In the genomic region with DNA sequence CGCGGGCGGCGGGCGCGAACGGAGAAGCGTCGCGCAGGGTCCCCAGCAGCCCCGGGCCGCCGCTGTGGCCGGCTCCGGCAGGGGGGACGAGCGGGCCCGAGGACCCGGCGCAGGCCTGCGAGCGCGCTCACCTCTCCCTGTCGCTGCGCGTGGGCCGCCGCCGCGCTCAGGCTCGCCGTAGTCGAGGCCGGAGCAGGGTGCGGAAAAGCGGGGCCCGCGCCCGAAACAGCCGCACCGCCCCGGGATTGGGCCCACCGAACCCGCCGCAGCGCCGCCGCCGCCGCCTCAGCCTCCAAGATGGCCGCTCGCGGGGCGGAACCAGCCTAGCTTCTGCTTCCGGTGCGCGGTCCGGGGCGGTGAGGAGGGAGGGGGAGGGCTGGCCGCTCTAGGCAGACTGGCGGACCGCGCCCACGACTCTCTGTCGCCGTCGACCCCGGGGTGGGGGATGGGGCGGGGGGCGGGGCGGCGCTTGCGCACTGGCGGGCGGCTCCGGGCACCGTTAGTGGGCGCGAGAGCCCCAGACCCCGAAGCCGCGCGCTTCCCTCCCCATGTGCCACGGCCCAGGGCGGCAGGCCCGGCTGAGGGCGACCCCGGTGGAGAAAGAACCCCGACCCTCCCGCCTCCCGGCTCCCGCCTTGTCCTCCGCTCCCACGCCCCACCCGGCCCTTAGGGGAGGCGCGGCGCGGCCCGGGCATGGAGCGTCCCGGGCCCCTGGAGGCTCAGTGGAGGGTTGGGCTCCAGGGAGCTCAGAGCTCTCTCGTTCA, we compare ENCODE assay signal across 8 cellular contexts. TPM values are rescaled to one million over a fixed set of nuclear protein-coding genes. Genes with fewer than 3 reads are reported as not detected.
DNase-seq lines count a peak whose midpoint lies in the region; ATAC-seq and TF ChIP-seq lines count a peak whose summit lies in the region.

A gene (minus strand): TSS at position 320 of the 764 bp plus-strand sequence. CDS start 5,862 bp downstream, outside the sequence.

- ATAC-seq in GM19328 (IDR thresholded peaks at IDR 0.05; ENCODE audit: unreplicated experiment): peak; percentile 72
- peak; percentile 98 for ATAC-seq in memory B cell (ENCODE audit: low read depth)

- H3K4me3 Mint-ChIP-seq in memory B cell: peak within 1 kb of the TSS; percentile 84

- H3K4me3 ChIP-seq in BJ (ENCODE audit: low read depth, low read length): peak within 1 kb of the TSS; percentile 61
- peak within 1 kb of the TSS; percentile 72 for H3K4me3 ChIP-seq in effector memory CD4-positive, alpha-beta T cell (ENCODE audit: insufficient read depth, low read depth, low read length, poor library complexity, severe bottlenecking)

- H3K4me1 Mint-ChIP-seq in memory B cell: peaks cover 25% of the 10 kb centered on the region

- no peaks in the 10 kb centered on the region for H3K9me3 Mint-ChIP-seq in memory B cell

- peak within 1 kb of the TSS; percentile 72 for H3K27ac ChIP-seq in effector memory CD4-positive, alpha-beta T cell (ENCODE audit: insufficient read depth, low read length, poor library complexity, severe bottlenecking)

- H3K27me3 ChIP-seq in BJ (ENCODE audit: control insufficient read depth, insufficient read depth, low read length): no peaks in the 10 kb centered on the region
- no peaks in the 10 kb centered on the region for H3K27me3 ChIP-seq in effector memory CD4-positive, alpha-beta T cell (replicated peaks; ENCODE audit: control insufficient read depth, insufficient read depth, low read length, poor library complexity, severe bottlenecking)

- H3K27me3 Mint-ChIP-seq in memory B cell: no peaks in the 10 kb centered on the region

- DNase-seq in BJ (ENCODE audit: low read depth) (no peak), HK-2 (ENCODE audit: unreplicated experiment) (peak; percentile 94), NOMO-1 (lab: John Stamatoyannopoulos, UW; ENCODE audit: unreplicated experiment in 2 of 2) (peak; percentile 82 to 83), memory B cell (ENCODE audit: low spot score in 2 of 2) (peak; percentile 81 to 85)
- DNase-seq in effector memory CD4-positive, alpha-beta T cell: peak; percentile 84 to 91 (median 89)
- DNase-seq in stimulated activated CD8-positive, alpha-beta memory T cell treated with anti-CD3 and anti-CD28 coated beads, Interleukin-12 subunit alpha, Interleukin-12 subunit beta, amount 100 ng/mL, for 1 hour (ENCODE audit: low read depth): peak; percentile 89

- H3K36me3 ChIP-seq in BJ (ENCODE audit: control insufficient read depth, insufficient read depth, low read length): no peaks in the 10 kb centered on the region; the same call in none of the 2 replicates
- H3K36me3 ChIP-seq in effector memory CD4-positive, alpha-beta T cell (ENCODE audit: control insufficient read depth, insufficient read depth, low read length): no peaks in the 10 kb centered on the region

- peak within 1 kb of the TSS; percentile 63 for H3K27ac Mint-ChIP-seq in memory B cell

- no peaks in the 10 kb centered on the region for H3K9me3 ChIP-seq in effector memory CD4-positive, alpha-beta T cell (ENCODE audit: control insufficient read depth, low read length)

- POLR2A ChIA-PET in BJ (lab: Charles Lee): interaction anchor here (0.6 kb wide), 2 partner anchors 9 to 41 kb away, joined by 4 to 9 read pairs; a partner anchor contains a TSS
- POLR2A ChIA-PET in activated CD8-positive, alpha-beta memory T cell treated with anti-CD3 and anti-CD28 coated beads for 36 hours (lab: Charles Lee): interaction anchor here (0.5 to 0.6 kb wide), 6 partner anchors 18 to 592 kb away, joined by 3 to 7 read pairs (median 4); a partner anchor contains a TSS

- H3K4me1 ChIP-seq in effector memory CD4-positive, alpha-beta T cell (ENCODE audit: control insufficient read depth, insufficient read depth, low read length, poor library complexity, severe bottlenecking): peaks cover 27% of the 10 kb centered on the region

- no peak for TF ChIP-seq CTCF in BJ (IDR thresholded peaks at IDR 0.05; ENCODE audit: insufficient read depth, low read depth, low read length)

- H3K36me3 Mint-ChIP-seq in memory B cell: no peaks in the 10 kb centered on the region

- CTCF ChIA-PET in BJ (lab: Yijun Ruan, JAX): interaction anchor here (0.9 to 1.4 kb wide), 3 partner anchors 9 to 152 kb away, joined by 3 to 4 read pairs (median 4); no protein-coding TSS in a partner anchor
- CTCF ChIA-PET in activated CD8-positive, alpha-beta memory T cell treated with anti-CD3 and anti-CD28 coated beads for 36 hours (lab: Charles Lee): interaction anchor here (1.0 to 1.4 kb wide), 5 partner anchors 18 to 290 kb away, joined by 3 to 5 read pairs (median 3); no protein-coding TSS in a partner anchor

RNA-seq across cellular contexts. Expression of the gene that starts here (rescaled TPM):
- polyA plus RNA-seq in BJ (2011; rRNA removed): 20.5 and 25.7 TPM in 2 replicates
- polyA minus RNA-seq in BJ (2011; rRNA and poly(A)+ RNA removed): 12.3 and 15.7 TPM in 2 replicates
- total RNA-seq in activated CD8-positive, alpha-beta memory T cell treated with anti-CD3 and anti-CD28 coated beads for 36 hours: 10 to 100 TPM; 76.5 to 80.1 TPM
